16 cellular contexts compared by ENCODE assay signal in the genomic region with DNA sequence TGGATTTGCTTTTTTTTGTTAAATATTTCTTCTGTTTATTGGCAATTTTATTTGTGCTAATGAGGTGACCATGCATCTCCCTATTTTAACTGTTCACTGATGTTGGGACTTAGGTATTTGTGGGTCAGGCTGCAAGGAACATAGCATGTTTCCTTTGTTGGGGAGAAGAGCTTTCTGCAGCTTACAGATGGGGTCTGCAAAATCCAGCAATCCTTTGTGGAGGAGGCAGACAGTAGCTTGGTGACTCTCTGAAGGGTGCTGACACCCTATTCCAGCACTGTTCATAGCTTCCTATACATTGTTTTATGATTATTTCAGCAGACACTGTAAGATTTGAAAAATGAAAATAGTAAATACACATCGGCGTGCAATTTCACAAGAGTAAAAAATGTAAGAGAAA.
DNase-seq lines count a peak whose midpoint lies in the region; ATAC-seq and TF ChIP-seq lines count a peak whose summit lies in the region.
"Had no signal": no experiment of that assay in that cellular context is flagged by ENCODE, and none has a peak within 500 bp of the region (broad histone marks: within the 10 kb centered on the region; RNA-seq: fewer than 3 reads in every experiment).

No MANE protein-coding gene starts in this region.

- H3K36me3 Mint-ChIP-seq in WTC11 = no peaks in the 10 kb centered on the region
- no peaks in the 10 kb centered on the region for H3K36me3 Mint-ChIP-seq in Caco-2 (ENCODE audit: insufficient read depth, unreplicated experiment)
- H3K36me3 Mint-ChIP-seq in CD8-positive, alpha-beta memory T cell = no peaks in the 10 kb centered on the region
- H3K36me3 Mint-ChIP-seq: CD4-positive, CD25-positive, alpha-beta regulatory T cell; IgD-negative memory B cell had no signal

- H3K27ac Mint-ChIP-seq in WTC11 = peak overlapping the region; percentile 98
- H3K27ac Mint-ChIP-seq in Caco-2 (ENCODE audit: unreplicated experiment) = no peak overlapping the region
- H3K27ac Mint-ChIP-seq in CD8-positive, alpha-beta memory T cell = no peak overlapping the region
- H3K27ac Mint-ChIP-seq: CD4-positive, CD25-positive, alpha-beta regulatory T cell; IgD-negative memory B cell had no signal

- H3K56ac ChIP-seq in mesendoderm (ENCODE audit: low read length) = peak overlapping the region; percentile 84

- no peak for TF ChIP-seq EP300 in tibial nerve (IDR thresholded peaks at IDR 0.05)

- no peak overlapping the region for H4K8ac ChIP-seq in mesendoderm (ENCODE audit: low read depth, low read length)

- DNase-seq in HCT116 (ENCODE audit: low read depth, low spot score) (no peak), WTC11 (ENCODE audit: low spot score) (no peak), mesendoderm (peak; percentile 55), Caco-2 (no peak), lower leg skin (ENCODE audit: low spot score in 2 of 2) (no peak), tibial nerve (ENCODE audit: low spot score in 2 of 2) (no peak)
- DNase-seq in CD8-positive, alpha-beta memory T cell = no peak
- DNase-seq: ACHN; CD4-positive, CD25-positive, alpha-beta regulatory T cell; DMS79; GOT3; HCEC 1CT; KG1 had no signal

- TF ChIP-seq POLR2A in HCT116 (IDR thresholded peaks at IDR 0.05; ENCODE audit: borderline replicate concordance, extremely low read depth, insufficient read depth, insufficient read length) (no peak), lower leg skin (IDR thresholded peaks at IDR 0.05) (no peak), tibial nerve (IDR thresholded peaks at IDR 0.05) (no peak)

- peak overlapping the region; percentile 17 for H2AK5ac ChIP-seq in mesendoderm (ENCODE audit: low read length)

- no peaks in the 10 kb centered on the region for H4K20me1 ChIP-seq in HCT116 (ENCODE audit: insufficient read depth)
- H4K20me1 ChIP-seq: BLaER1 treated with 17β-estradiol and CSF1 and Interleukin-3, amounts not matched to agents 10 nM and 100 nM had no signal

- H3K9me2 ChIP-seq in HCT116 (ENCODE audit: insufficient read depth) = no peaks in the 10 kb centered on the region

- H2BK15ac ChIP-seq in mesendoderm (replicated peaks; ENCODE audit: low read depth) = no peak overlapping the region

- BruUV-seq in HCT116 (replicated peaks; lab: Mats Ljungman, UMichigan) = no TSS peak
- BruUV-seq in Caco-2 (replicated peaks; lab: Mats Ljungman, UMichigan) = no TSS peak

- H3K27me3 Mint-ChIP-seq in WTC11 (ENCODE audit: low read depth) = no peaks in the 10 kb centered on the region
- no peaks in the 10 kb centered on the region for H3K27me3 Mint-ChIP-seq in Caco-2 (ENCODE audit: insufficient read depth, unreplicated experiment)
- H3K27me3 Mint-ChIP-seq in CD8-positive, alpha-beta memory T cell = no peaks in the 10 kb centered on the region
- H3K27me3 Mint-ChIP-seq: CD4-positive, CD25-positive, alpha-beta regulatory T cell; IgD-negative memory B cell had no signal

- H3K9ac ChIP-seq in HCT116 (ENCODE audit: low read length) (no peak overlapping the region), mesendoderm (ENCODE audit: low read length) (peak overlapping the region; percentile 56)
- H3K9ac ChIP-seq: BLaER1 treated with 17β-estradiol and CSF1 and Interleukin-3, amounts not matched to agents 10 nM and 100 nM had no signal

- CTCF ChIA-PET in HCT116 (lab: Charles Lee) = no interaction called here
- CTCF ChIA-PET in WTC11 (lab: Charles Lee) = interaction anchor here (1.3 kb wide), 1 partner anchor 9 kb away, joined by 3 read pairs; no protein-coding TSS in a partner anchor
- CTCF ChIA-PET in Caco-2 (lab: Charles Lee) = no interaction called here
- CTCF ChIA-PET in CD8-positive, alpha-beta memory T cell (lab: Charles Lee) = no interaction called here

- H3K9me3 ChIP-seq in HCT116 (ENCODE audit: control insufficient read depth in 1 of 2, insufficient read depth in 1 of 2, low read depth in 1 of 2, low read length in 2 of 2) = no peaks in the 10 kb centered on the region
- no peaks in the 10 kb centered on the region for H3K9me3 ChIP-seq in Caco-2
- no peaks in the 10 kb centered on the region for H3K9me3 ChIP-seq in CD8-positive, alpha-beta memory T cell (ENCODE audit: low read length)
- H3K9me3 ChIP-seq in tibial nerve = no peaks in the 10 kb centered on the region
- H3K9me3 ChIP-seq: BLaER1 treated with 17β-estradiol and CSF1 and Interleukin-3, amounts not matched to agents 10 nM and 100 nM had no signal

- no peak overlapping the region for H3K4me3 Mint-ChIP-seq in WTC11
- H3K4me3 Mint-ChIP-seq in Caco-2 (ENCODE audit: unreplicated experiment) = no peak overlapping the region
- H3K4me3 Mint-ChIP-seq in CD8-positive, alpha-beta memory T cell = no peak overlapping the region
- H3K4me3 Mint-ChIP-seq: CD4-positive, CD25-positive, alpha-beta regulatory T cell; IgD-negative memory B cell had no signal

- POLR2A ChIA-PET in HCT116 (lab: Charles Lee) = no interaction called here
- POLR2A ChIA-PET in WTC11 (lab: Charles Lee) = no interaction called here
- POLR2A ChIA-PET in Caco-2 (lab: Charles Lee) = no interaction called here
- POLR2A ChIA-PET in CD8-positive, alpha-beta memory T cell (lab: Charles Lee) = no interaction called here

- H2BK5ac ChIP-seq in mesendoderm (ENCODE audit: low read length) = peak overlapping the region; percentile 85

- H3K79me2 ChIP-seq in HCT116 (ENCODE audit: insufficient read depth, low read length) (no peaks in the 10 kb centered on the region), mesendoderm (ENCODE audit: control insufficient read depth, insufficient read depth, low read length) (no peaks in the 10 kb centered on the region)

- H3K36me3 ChIP-seq in HCT116 (ENCODE audit: control insufficient read depth in 1 of 2, insufficient read depth in 2 of 2, low read length in 2 of 2) (no peaks in the 10 kb centered on the region), mesendoderm (ENCODE audit: control insufficient read depth, insufficient read depth, low read length) (no peaks in the 10 kb centered on the region), Caco-2 (ENCODE audit: control insufficient read depth, insufficient read depth, low read length) (no peaks in the 10 kb centered on the region), tibial nerve (no peaks in the 10 kb centered on the region)
- no peaks in the 10 kb centered on the region for H3K36me3 ChIP-seq in CD8-positive, alpha-beta memory T cell (ENCODE audit: insufficient read depth, low read length)
- H3K36me3 ChIP-seq: BLaER1 treated with 17β-estradiol and CSF1 and Interleukin-3, amounts not matched to agents 10 nM and 100 nM had no signal

- no peak overlapping the region for H3K4me2 ChIP-seq in HCT116 (ENCODE audit: low read length)
- H3K4me2 ChIP-seq in mesendoderm (ENCODE audit: low read length) = no peak overlapping the region
- H3K4me2 ChIP-seq: BLaER1 treated with 17β-estradiol and CSF1 and Interleukin-3, amounts not matched to agents 10 nM and 100 nM had no signal

- H2BK120ac ChIP-seq in mesendoderm (ENCODE audit: low read depth, low read length) = peak overlapping the region; percentile 50

- TF ChIP-seq CTCF in HCT116 (IDR thresholded peaks at IDR 0.05 in 2 of 3, conservative IDR thresholded peaks at IDR 0.05 in 1 of 3; ENCODE audit: borderline replicate concordance in 1 of 3, insufficient read depth in 1 of 3, low read depth in 2 of 3, low read length in 2 of 3) (no peak), WTC11 (IDR thresholded peaks at IDR 0.05) (no peak), Caco-2 (IDR thresholded peaks at IDR 0.05; ENCODE audit: insufficient read depth in 1 of 2, low read depth in 1 of 2, low read length in 1 of 2, severe bottlenecking in 1 of 2, unreplicated experiment in 1 of 2) (no peak), lower leg skin (IDR thresholded peaks at IDR 0.05) (no peak), tibial nerve (IDR thresholded peaks at IDR 0.05) (no peak)

- H3K27me3 ChIP-seq in HCT116 (ENCODE audit: insufficient read depth, low read length) (no peaks in the 10 kb centered on the region), mesendoderm (ENCODE audit: insufficient read depth, low read length, poor library complexity) (no peaks in the 10 kb centered on the region), Caco-2 (replicated peaks; ENCODE audit: control insufficient read depth, insufficient read depth, low read length) (no peaks in the 10 kb centered on the region), tibial nerve (no peaks in the 10 kb centered on the region)
- H3K27me3 ChIP-seq in CD8-positive, alpha-beta memory T cell (ENCODE audit: insufficient read depth, low read length, poor library complexity, severe bottlenecking) = no peaks in the 10 kb centered on the region
- H3K27me3 ChIP-seq: BLaER1 treated with 17β-estradiol and CSF1 and Interleukin-3, amounts not matched to agents 10 nM and 100 nM had no signal

- no peaks in the 10 kb centered on the region for H3K9me3 Mint-ChIP-seq in WTC11
- H3K9me3 Mint-ChIP-seq in Caco-2 (ENCODE audit: unreplicated experiment) = no peaks in the 10 kb centered on the region
- H3K9me3 Mint-ChIP-seq in CD8-positive, alpha-beta memory T cell = peaks cover 0 to 6% (median 0%) of the 10 kb centered on the region in 5 donors

- H3K4me1 ChIP-seq in HCT116 (ENCODE audit: control insufficient read depth in 1 of 2, insufficient read depth in 2 of 2, low read length in 2 of 2) (peaks cover 10 to 18% of the 10 kb centered on the region in 2 experiments), mesendoderm (ENCODE audit: control insufficient read depth, low read depth, low read length) (peaks cover 4% of the 10 kb centered on the region), Caco-2 (no peaks in the 10 kb centered on the region), tibial nerve (peaks cover 0 to 3% (median 0%) of the 10 kb centered on the region in 4 donors)
- H3K4me1 ChIP-seq in CD8-positive, alpha-beta memory T cell (ENCODE audit: insufficient read depth, low read length) = no peaks in the 10 kb centered on the region
- H3K4me1 ChIP-seq: BLaER1 treated with 17β-estradiol and CSF1 and Interleukin-3, amounts not matched to agents 10 nM and 100 nM had no signal

- H3K18ac ChIP-seq in mesendoderm (ENCODE audit: low read length) = no peak overlapping the region

- H3K4me3 ChIP-seq in HCT116 (replicated peaks in 1 of 2; ENCODE audit: low read depth in 1 of 2, low read length in 2 of 2) = no peak overlapping the region
- H3K4me3 ChIP-seq in mesendoderm (ENCODE audit: low read length) = no peak overlapping the region
- no peak overlapping the region for H3K4me3 ChIP-seq in Caco-2 (ENCODE audit: low read depth, low read length)
- H3K4me3 ChIP-seq in CD8-positive, alpha-beta memory T cell (ENCODE audit: low read length) = no peak overlapping the region
- no peak overlapping the region for H3K4me3 ChIP-seq in lower leg skin (ENCODE audit: low read depth, poor library complexity, severe bottlenecking)
- no peak overlapping the region for H3K4me3 ChIP-seq in tibial nerve
- H3K4me3 ChIP-seq: BLaER1 treated with 17β-estradiol and CSF1 and Interleukin-3, amounts not matched to agents 10 nM and 100 nM had no signal

- no peak overlapping the region for H4K5ac ChIP-seq in mesendoderm (ENCODE audit: low read length)

- no peak for TF ChIP-seq RAD21 in HCT116 (IDR thresholded peaks at IDR 0.05; ENCODE audit: low read depth)

- no peak for ATAC-seq in HCT116
- peak; percentile 61 for ATAC-seq in WTC11

- RAD21 ChIA-PET in HCT116 (lab: Charles Lee; ENCODE audit: low non-redundant PET in 1 of 2, low total read pairs in 2 of 2, uncharacterized antibody in 2 of 2, unreplicated experiment in 2 of 2) = no interaction called here

- peak overlapping the region; percentile 63 for H2AFZ ChIP-seq in HCT116 (ENCODE audit: low read depth, low read length, poor library complexity, severe bottlenecking)

- WGBS in mesendoderm (ENCODE audit: extremely low coverage, insufficient coverage, low lambda C conversion rate) = no CpG with 5 or more reads among the region's 2 CpGs
- WGBS in lower leg skin, 2 donors = 67 to 74% methylated on average over 2 of the region's 2 CpGs
- WGBS in tibial nerve, 2 donors = 69 to 88% methylated on average over 2 of the region's 2 CpGs

- no peaks in the 10 kb centered on the region for H3K79me1 ChIP-seq in mesendoderm (ENCODE audit: low read length)

- intact Hi-C loops in HCT116 (cut with micrococcal nuclease) (no loop called here), Caco-2 (cut with micrococcal nuclease; ENCODE audit: unreplicated experiment) (loop anchor here (5.0 kb wide), 1 partner anchor 107 kb away; no protein-coding TSS in a partner anchor), lower leg skin (cut with DNase I; ENCODE audit: low total_unique reads) (no loop called here)

- no peak overlapping the region for H3K23ac ChIP-seq in mesendoderm (ENCODE audit: low read length)

- peak overlapping the region; percentile 64 for H3K4ac ChIP-seq in mesendoderm (ENCODE audit: low read depth, low read length)

- H3K27ac ChIP-seq in HCT116 (ENCODE audit: low read depth, low read length) (no peak overlapping the region), mesendoderm (ENCODE audit: low read depth, low read length) (peak overlapping the region; percentile 25), tibial nerve (no peak overlapping the region)
- no peak overlapping the region for H3K27ac ChIP-seq in CD8-positive, alpha-beta memory T cell (ENCODE audit: low read depth, low read length)
- H3K27ac ChIP-seq: BLaER1 treated with 17β-estradiol and CSF1 and Interleukin-3, amounts not matched to agents 10 nM and 100 nM; HL-60 had no signal

- H3K4me1 Mint-ChIP-seq in WTC11 (peaks cover 79% of the 10 kb centered on the region), Caco-2 (ENCODE audit: low read depth, unreplicated experiment) (no peaks in the 10 kb centered on the region)
- no peaks in the 10 kb centered on the region for H3K4me1 Mint-ChIP-seq in CD8-positive, alpha-beta memory T cell
- H3K4me1 Mint-ChIP-seq: CD4-positive, CD25-positive, alpha-beta regulatory T cell; IgD-negative memory B cell had no signal
